Comparison of ENCODE assay signal across 1 cellular context in the genomic region with DNA sequence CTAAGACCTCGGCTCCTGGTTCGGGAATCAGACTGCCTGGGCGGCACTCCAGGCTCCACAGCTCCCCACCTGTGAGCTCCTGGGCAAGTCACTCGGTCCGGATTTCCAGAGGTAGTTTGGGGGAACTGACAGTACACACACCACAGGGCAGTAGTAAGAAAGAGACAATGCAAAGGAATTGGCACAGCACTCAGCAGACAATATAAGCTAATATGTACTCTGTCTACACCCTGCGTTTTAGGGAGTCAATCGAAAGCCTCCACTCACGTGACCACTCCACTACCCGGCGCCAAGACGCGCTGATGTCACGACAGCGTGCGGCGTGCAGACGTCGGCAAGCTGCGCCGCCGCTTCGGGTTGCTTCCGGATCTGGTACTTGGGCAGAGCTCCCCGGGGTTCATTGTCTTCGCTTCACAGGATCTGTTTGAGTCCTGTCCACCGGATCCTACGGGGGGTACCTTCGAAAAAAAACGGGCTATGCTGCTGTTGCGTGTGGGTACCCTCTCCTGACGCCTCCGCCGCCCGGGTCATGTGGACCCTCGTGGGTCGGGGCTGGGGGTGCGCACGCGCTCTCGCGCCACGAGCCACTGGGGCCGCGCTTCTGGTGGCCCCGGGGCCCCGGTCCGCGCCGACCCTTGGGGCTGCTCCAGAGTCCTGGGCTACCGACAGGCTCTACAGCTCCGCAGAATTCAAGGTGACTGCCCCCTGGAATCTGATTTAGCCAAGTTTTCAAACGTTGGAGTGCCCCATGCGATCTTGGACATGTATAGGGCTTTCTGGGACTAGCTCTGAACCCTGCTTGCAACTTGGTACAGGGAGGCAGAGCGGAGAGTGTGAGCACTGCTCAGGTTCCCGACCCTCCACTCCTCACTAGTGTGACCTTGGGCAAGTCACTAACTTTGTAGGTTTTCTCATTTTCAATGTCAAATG.
TF ChIP-seq lines count a peak whose summit lies in the region.

A gene with protein sequence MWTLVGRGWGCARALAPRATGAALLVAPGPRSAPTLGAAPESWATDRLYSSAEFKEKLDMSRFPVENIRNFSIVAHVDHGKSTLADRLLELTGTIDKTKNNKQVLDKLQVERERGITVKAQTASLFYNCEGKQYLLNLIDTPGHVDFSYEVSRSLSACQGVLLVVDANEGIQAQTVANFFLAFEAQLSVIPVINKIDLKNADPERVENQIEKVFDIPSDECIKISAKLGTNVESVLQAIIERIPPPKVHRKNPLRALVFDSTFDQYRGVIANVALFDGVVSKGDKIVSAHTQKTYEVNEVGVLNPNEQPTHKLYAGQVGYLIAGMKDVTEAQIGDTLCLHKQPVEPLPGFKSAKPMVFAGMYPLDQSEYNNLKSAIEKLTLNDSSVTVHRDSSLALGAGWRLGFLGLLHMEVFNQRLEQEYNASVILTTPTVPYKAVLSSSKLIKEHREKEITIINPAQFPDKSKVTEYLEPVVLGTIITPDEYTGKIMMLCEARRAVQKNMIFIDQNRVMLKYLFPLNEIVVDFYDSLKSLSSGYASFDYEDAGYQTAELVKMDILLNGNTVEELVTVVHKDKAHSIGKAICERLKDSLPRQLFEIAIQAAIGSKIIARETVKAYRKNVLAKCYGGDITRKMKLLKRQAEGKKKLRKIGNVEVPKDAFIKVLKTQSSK (plus strand): TSS at position 327 of the 930 bp plus-strand sequence. CDS start 203 bp downstream, at position 530.

TF ChIP-seq in HepG2, 621 proteins besides CTCF, POLR2A, EP300 and RAD21 (continued from another document and continues in another):
- TF ChIP-seq, protein P1, sequence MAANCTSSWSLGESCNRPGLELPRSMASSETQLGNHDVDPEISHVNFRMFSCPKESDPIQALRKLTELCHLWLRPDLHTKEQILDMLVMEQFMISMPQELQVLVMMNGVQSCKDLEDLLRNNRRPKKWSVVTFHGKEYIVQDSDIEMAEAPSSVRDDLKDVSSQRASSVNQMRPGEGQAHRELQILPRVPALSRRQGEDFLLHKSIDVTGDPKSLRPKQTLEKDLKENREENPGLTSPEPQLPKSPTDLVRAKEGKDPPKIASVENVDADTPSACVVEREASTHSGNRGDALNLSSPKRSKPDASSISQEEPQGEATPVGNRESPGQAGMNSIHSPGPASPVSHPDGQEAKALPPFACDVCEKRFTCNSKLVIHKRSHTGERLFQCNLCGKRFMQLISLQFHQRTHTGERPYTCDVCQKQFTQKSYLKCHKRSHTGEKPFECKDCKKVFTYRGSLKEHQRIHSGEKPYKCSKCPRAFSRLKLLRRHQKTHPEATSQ (CRISPR knock-in tag; IDR thresholded peaks at IDR 0.05; ENCODE audit: borderline replicate concordance), result peak; percentile 60; the same call in 1 of the 2 replicates
- no peak for TF ChIP-seq SYNCRIP (IDR thresholded peaks at IDR 0.05; ENCODE audit: insufficient read depth, low read depth, low read length)
- TF ChIP-seq MEIS2 (CRISPR knock-in tag; IDR thresholded peaks at IDR 0.05), result no peak
- TF ChIP-seq, protein P2, sequence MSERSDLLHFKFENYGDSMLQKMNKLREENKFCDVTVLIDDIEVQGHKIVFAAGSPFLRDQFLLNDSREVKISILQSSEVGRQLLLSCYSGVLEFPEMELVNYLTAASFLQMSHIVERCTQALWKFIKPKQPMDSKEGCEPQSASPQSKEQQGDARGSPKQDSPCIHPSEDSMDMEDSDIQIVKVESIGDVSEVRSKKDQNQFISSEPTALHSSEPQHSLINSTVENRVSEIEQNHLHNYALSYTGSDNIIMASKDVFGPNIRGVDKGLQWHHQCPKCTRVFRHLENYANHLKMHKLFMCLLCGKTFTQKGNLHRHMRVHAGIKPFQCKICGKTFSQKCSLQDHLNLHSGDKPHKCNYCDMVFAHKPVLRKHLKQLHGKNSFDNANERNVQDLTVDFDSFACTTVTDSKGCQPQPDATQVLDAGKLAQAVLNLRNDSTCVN (CRISPR knock-in tag; IDR thresholded peaks at IDR 0.05; ENCODE audit: borderline replicate concordance), result peak; percentile 45; the same call in 1 of the 2 replicates
- peak; percentile 19; the same call in 1 of the 2 replicates for TF ChIP-seq NFYB (CRISPR knock-in tag; IDR thresholded peaks at IDR 0.05)
- TF ChIP-seq ZBTB3 (CRISPR knock-in tag; IDR thresholded peaks at IDR 0.05; ENCODE audit: borderline replicate concordance, low read depth), result peak; percentile 63; the same call in 1 of the 2 replicates
- TF ChIP-seq ZNF234 (CRISPR knock-in tag; conservative IDR thresholded peaks at IDR 0.05), result no peak
- TF ChIP-seq, protein P3, sequence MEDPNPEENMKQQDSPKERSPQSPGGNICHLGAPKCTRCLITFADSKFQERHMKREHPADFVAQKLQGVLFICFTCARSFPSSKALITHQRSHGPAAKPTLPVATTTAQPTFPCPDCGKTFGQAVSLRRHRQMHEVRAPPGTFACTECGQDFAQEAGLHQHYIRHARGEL (CRISPR knock-in tag; IDR thresholded peaks at IDR 0.05), result no peak
- TF ChIP-seq FOXJ3 (CRISPR knock-in tag; IDR thresholded peaks at IDR 0.05; ENCODE audit: borderline replicate concordance), result no peak
- TF ChIP-seq ESRRA (CRISPR knock-in tag; IDR thresholded peaks at IDR 0.05; ENCODE audit: low read depth), result no peak
- no peak for TF ChIP-seq NR3C1 (CRISPR knock-in tag; IDR thresholded peaks at IDR 0.05)
- TF ChIP-seq, protein P4, sequence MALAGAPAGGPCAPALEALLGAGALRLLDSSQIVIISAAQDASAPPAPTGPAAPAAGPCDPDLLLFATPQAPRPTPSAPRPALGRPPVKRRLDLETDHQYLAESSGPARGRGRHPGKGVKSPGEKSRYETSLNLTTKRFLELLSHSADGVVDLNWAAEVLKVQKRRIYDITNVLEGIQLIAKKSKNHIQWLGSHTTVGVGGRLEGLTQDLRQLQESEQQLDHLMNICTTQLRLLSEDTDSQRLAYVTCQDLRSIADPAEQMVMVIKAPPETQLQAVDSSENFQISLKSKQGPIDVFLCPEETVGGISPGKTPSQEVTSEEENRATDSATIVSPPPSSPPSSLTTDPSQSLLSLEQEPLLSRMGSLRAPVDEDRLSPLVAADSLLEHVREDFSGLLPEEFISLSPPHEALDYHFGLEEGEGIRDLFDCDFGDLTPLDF (CRISPR knock-in tag; IDR thresholded peaks at IDR 0.05), result peak; percentile 52; the same call in 1 of the 2 replicates
- peak; percentile 45; the same call in 1 of the 2 replicates for TF ChIP-seq CCDC6 (CRISPR knock-in tag; IDR thresholded peaks at IDR 0.05)
- TF ChIP-seq ZNF205 (CRISPR knock-in tag; IDR thresholded peaks at IDR 0.05), result 0 out of 2 replicates have a peak, but pooled peaks have one; percentile 25
- TF ChIP-seq PHB2 (IDR thresholded peaks at IDR 0.05; ENCODE audit: partially characterized antibody), result no peak
- TF ChIP-seq SOX5 (CRISPR knock-in tag; IDR thresholded peaks at IDR 0.05; ENCODE audit: borderline replicate concordance), result peak; percentile 31; the same call in 1 of the 2 replicates
- peak; percentile 56; the same call in 1 of the 2 replicates for TF ChIP-seq ERF (CRISPR knock-in tag; IDR thresholded peaks at IDR 0.05)
- TF ChIP-seq ZNF569 (CRISPR knock-in tag; IDR thresholded peaks at IDR 0.05; ENCODE audit: borderline replicate concordance), result no peak
- TF ChIP-seq NCOA1 (CRISPR knock-in tag; IDR thresholded peaks at IDR 0.05), result no peak
- TF ChIP-seq, protein P5, sequence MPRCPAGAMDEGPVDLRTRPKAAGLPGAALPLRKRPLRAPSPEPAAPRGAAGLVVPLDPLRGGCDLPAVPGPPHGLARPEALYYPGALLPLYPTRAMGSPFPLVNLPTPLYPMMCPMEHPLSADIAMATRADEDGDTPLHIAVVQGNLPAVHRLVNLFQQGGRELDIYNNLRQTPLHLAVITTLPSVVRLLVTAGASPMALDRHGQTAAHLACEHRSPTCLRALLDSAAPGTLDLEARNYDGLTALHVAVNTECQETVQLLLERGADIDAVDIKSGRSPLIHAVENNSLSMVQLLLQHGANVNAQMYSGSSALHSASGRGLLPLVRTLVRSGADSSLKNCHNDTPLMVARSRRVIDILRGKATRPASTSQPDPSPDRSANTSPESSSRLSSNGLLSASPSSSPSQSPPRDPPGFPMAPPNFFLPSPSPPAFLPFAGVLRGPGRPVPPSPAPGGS (CRISPR knock-in tag; IDR thresholded peaks at IDR 0.05), result peak; percentile 55; the same call in 1 of the 2 replicates
- peak; percentile 73 for TF ChIP-seq ZNF782 (CRISPR knock-in tag; IDR thresholded peaks at IDR 0.05; ENCODE audit: borderline replicate concordance)
- TF ChIP-seq, protein P6, sequence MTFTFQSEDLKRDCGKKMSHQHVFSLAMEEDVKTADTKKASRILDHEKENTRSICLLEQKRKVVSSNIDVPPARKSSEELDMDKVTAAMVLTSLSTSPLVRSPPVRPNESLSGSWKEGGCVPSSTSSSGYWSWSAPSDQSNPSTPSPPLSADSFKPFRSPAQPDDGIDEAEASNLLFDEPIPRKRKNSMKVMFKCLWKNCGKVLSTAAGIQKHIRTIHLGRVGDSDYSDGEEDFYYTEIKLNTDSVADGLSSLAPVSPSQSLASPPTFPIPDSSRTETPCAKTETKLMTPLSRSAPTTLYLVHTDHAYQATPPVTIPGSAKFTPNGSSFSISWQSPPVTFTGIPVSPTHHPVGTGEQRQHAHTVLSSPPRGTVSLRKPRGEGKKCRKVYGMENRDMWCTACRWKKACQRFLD (CRISPR knock-in tag; IDR thresholded peaks at IDR 0.05; ENCODE audit: borderline replicate concordance), result 0 out of 2 replicates have a peak, but pooled peaks have one; percentile 64
- TF ChIP-seq ZSCAN20 (CRISPR knock-in tag; IDR thresholded peaks at IDR 0.05; ENCODE audit: borderline replicate concordance), result peak; percentile 93; the same call in 1 of the 2 replicates
- TF ChIP-seq ATF7 (IDR thresholded peaks at IDR 0.05), result no peak
- TF ChIP-seq ATF7 (CRISPR knock-in tag; IDR thresholded peaks at IDR 0.05), result 0 out of 2 replicates have a peak, but pooled peaks have one; percentile 62
- 0 out of 2 replicates have a peak, but pooled peaks have one; percentile 48 for TF ChIP-seq ZNF251 (CRISPR knock-in tag; IDR thresholded peaks at IDR 0.05)
- no peak for TF ChIP-seq NFATC3 (CRISPR knock-in tag; IDR thresholded peaks at IDR 0.05)
- TF ChIP-seq, protein P7, sequence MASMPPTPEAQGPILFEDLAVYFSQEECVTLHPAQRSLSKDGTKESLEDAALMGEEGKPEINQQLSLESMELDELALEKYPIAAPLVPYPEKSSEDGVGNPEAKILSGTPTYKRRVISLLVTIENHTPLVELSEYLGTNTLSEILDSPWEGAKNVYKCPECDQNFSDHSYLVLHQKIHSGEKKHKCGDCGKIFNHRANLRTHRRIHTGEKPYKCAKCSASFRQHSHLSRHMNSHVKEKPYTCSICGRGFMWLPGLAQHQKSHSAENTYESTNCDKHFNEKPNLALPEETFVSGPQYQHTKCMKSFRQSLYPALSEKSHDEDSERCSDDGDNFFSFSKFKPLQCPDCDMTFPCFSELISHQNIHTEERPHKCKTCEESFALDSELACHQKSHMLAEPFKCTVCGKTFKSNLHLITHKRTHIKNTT (CRISPR knock-in tag; IDR thresholded peaks at IDR 0.05), result no peak
- TF ChIP-seq ZNF792 (CRISPR knock-in tag; IDR thresholded peaks at IDR 0.05), result no peak
- TF ChIP-seq ZBTB8A (CRISPR knock-in tag; IDR thresholded peaks at IDR 0.05; ENCODE audit: borderline replicate concordance, low read depth), result no peak
- TF ChIP-seq CHD4 (IDR thresholded peaks at IDR 0.05; ENCODE audit: borderline replicate concordance, low read length), result no peak
- TF ChIP-seq FOXP1 (IDR thresholded peaks at IDR 0.05), result no peak
- TF ChIP-seq FOXP1 (CRISPR knock-in tag; IDR thresholded peaks at IDR 0.05), result 0 out of 2 replicates have a peak, but pooled peaks have one; percentile 21
- TF ChIP-seq PAWR (CRISPR knock-in tag; IDR thresholded peaks at IDR 0.05; ENCODE audit: borderline replicate concordance), result no peak
- TF ChIP-seq ZNF44 (CRISPR knock-in tag; IDR thresholded peaks at IDR 0.05), result no peak; the same call in 1 of the 2 replicates
- peak; percentile 60; the same call in 1 of the 2 replicates for TF ChIP-seq ZNF430 (CRISPR knock-in tag; IDR thresholded peaks at IDR 0.05)
- TF ChIP-seq HNRNPL (IDR thresholded peaks at IDR 0.05; ENCODE audit: low read depth, low read length), result 0 out of 2 replicates have a peak, but pooled peaks have one; percentile 43
- no peak; the same call in 1 of the 2 replicates for TF ChIP-seq ZNF431 (CRISPR knock-in tag; IDR thresholded peaks at IDR 0.05; ENCODE audit: borderline replicate concordance, low read depth)
- TF ChIP-seq ZNF124 (CRISPR knock-in tag; IDR thresholded peaks at IDR 0.05), result 0 out of 2 replicates have a peak, but pooled peaks have one; percentile 29
- TF ChIP-seq EHMT2 (IDR thresholded peaks at IDR 0.05; ENCODE audit: borderline replicate concordance, low read depth, low read length), result no peak
- peak; percentile 45; the same call in 1 of the 2 replicates for TF ChIP-seq ZNF777 (CRISPR knock-in tag; IDR thresholded peaks at IDR 0.05)
- TF ChIP-seq, protein P8, sequence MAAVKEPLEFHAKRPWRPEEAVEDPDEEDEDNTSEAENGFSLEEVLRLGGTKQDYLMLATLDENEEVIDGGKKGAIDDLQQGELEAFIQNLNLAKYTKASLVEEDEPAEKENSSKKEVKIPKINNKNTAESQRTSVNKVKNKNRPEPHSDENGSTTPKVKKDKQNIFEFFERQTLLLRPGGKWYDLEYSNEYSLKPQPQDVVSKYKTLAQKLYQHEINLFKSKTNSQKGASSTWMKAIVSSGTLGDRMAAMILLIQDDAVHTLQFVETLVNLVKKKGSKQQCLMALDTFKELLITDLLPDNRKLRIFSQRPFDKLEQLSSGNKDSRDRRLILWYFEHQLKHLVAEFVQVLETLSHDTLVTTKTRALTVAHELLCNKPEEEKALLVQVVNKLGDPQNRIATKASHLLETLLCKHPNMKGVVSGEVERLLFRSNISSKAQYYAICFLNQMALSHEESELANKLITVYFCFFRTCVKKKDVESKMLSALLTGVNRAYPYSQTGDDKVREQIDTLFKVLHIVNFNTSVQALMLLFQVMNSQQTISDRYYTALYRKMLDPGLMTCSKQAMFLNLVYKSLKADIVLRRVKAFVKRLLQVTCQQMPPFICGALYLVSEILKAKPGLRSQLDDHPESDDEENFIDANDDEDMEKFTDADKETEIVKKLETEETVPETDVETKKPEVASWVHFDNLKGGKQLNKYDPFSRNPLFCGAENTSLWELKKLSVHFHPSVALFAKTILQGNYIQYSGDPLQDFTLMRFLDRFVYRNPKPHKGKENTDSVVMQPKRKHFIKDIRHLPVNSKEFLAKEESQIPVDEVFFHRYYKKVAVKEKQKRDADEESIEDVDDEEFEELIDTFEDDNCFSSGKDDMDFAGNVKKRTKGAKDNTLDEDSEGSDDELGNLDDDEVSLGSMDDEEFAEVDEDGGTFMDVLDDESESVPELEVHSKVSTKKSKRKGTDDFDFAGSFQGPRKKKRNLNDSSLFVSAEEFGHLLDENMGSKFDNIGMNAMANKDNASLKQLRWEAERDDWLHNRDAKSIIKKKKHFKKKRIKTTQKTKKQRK (IDR thresholded peaks at IDR 0.05; ENCODE audit: low read length), result no peak
- TF ChIP-seq ZMYM2 (CRISPR knock-in tag; IDR thresholded peaks at IDR 0.05), result no peak
